Comparison of ENCODE assay signal across 1 cellular context in the genomic region with DNA sequence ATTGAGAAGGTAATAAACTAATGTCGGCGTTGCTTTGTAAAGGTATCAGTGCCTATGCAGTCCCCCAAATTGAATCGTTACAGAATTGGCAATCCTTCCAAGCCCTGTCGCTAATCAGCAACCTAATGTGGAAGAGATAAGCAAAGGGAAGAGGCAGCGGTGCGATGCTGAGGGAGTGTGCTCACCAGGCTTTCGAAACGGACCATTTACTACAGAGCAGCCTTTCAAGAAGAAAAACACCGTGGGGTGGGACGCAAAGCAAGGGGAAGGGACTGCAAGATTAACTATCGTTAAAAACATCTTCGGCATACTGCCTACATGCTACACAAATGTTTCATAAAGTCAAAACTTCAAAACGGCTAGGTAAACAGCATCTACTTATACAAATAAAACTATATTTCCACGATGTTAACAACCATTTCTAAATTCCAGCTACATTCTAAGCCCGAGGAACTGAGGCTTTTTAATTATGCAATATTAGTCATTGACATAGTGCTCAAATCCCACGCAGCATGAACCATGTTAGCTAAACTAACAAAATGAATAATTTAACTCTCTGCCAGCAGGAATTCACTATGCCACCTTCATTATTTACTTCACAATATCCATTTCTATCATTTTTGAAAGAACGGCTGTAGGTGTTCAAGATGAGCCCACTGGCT.
TF ChIP-seq lines count a peak whose summit lies in the region.

No MANE protein-coding gene starts in this region.

TF ChIP-seq in H1, 55 proteins besides CTCF, POLR2A, EP300 and RAD21:
- TF ChIP-seq SIN3A (conservative IDR thresholded peaks at IDR 0.05 in 1 of 2, IDR thresholded peaks at IDR 0.05 in 1 of 2; ENCODE audit: low read depth in 1 of 2, low read length in 2 of 2) (no peak), YY1 (IDR thresholded peaks at IDR 0.05; ENCODE audit: low read depth, low read length) (no peak), SRF (IDR thresholded peaks at IDR 0.05; ENCODE audit: low read depth, low read length) (no peak), RNF2 (IDR thresholded peaks at IDR 0.05; ENCODE audit: borderline replicate concordance, low read depth, low read length, missing control alignments, poor library complexity, severe bottlenecking) (no peak), SP4 (IDR thresholded peaks at IDR 0.05; ENCODE audit: low read length) (no peak), BACH1 (IDR thresholded peaks at IDR 0.05; ENCODE audit: low read length) (no peak), HDAC2 (IDR thresholded peaks at IDR 0.05; ENCODE audit: borderline replicate concordance in 1 of 2, low read depth in 2 of 2, low read length in 2 of 2) (no peak), SIRT6 (IDR thresholded peaks at IDR 0.05; ENCODE audit: low read length) (no peak), SP1 (IDR thresholded peaks at IDR 0.05; ENCODE audit: low read depth, low read length) (no peak), NRF1 (IDR thresholded peaks at IDR 0.05; ENCODE audit: low read depth, low read length) (no peak), RBBP5 (IDR thresholded peaks at IDR 0.05; ENCODE audit: borderline replicate concordance, low read depth, low read length) (no peak), RXRA (IDR thresholded peaks at IDR 0.05; ENCODE audit: insufficient read depth, low read depth, low read length) (no peak)
- TF ChIP-seq, protein P1, sequence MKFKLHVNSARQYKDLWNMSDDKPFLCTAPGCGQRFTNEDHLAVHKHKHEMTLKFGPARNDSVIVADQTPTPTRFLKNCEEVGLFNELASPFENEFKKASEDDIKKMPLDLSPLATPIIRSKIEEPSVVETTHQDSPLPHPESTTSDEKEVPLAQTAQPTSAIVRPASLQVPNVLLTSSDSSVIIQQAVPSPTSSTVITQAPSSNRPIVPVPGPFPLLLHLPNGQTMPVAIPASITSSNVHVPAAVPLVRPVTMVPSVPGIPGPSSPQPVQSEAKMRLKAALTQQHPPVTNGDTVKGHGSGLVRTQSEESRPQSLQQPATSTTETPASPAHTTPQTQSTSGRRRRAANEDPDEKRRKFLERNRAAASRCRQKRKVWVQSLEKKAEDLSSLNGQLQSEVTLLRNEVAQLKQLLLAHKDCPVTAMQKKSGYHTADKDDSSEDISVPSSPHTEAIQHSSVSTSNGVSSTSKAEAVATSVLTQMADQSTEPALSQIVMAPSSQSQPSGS (IDR thresholded peaks at IDR 0.05; ENCODE audit: low read length), result no peak
- TF ChIP-seq, protein P2, sequence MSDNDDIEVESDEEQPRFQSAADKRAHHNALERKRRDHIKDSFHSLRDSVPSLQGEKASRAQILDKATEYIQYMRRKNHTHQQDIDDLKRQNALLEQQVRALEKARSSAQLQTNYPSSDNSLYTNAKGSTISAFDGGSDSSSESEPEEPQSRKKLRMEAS (IDR thresholded peaks at IDR 0.05), result no peak
